Comparison of ENCODE assay signal across 28 cellular contexts in the genomic region with DNA sequence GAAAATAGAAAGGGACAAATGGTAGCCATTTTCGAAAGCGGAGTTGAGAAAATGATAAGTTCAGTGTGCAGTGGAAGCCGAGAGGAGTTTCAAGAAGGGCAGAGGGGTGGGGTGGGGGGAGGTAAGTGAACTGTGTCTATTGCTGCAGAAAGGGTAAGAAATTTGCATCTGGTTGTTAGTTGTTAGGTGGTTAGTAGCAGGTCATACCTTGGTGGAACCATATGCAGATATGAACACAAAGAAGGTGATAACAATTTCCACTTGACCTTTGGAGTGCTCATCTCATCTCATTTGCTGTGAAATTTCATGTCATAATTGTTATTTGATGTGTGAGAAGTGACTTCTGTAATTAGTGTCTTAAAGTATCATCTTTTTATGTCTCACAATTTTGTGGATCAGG.
DNase-seq lines count a peak whose midpoint lies in the region; ATAC-seq and TF ChIP-seq lines count a peak whose summit lies in the region.
"Had no signal": no experiment of that assay in that cellular context is flagged by ENCODE, and none has a peak within 500 bp of the region (broad histone marks: within the 10 kb centered on the region; RNA-seq: fewer than 3 reads in every experiment).

No MANE protein-coding gene starts in this region.

- peaks cover 28% of the 10 kb centered on the region for H3K4me1 ChIP-seq in left ventricle myocardium inferior
- H3K4me1 ChIP-seq in right atrium auricular region: peaks cover 0 to 18% of the 10 kb centered on the region in 2 donors
- H3K4me1 ChIP-seq in tibial artery: peaks cover 0 to 10% (median 6%) of the 10 kb centered on the region in 4 donors
- H3K4me1 ChIP-seq: body of pancreas had no signal

- peak overlapping the region; percentile 68 for H3K27ac ChIP-seq in left ventricle myocardium inferior (replicated peaks)
- no peak overlapping the region for H3K27ac ChIP-seq in right atrium auricular region
- H3K27ac ChIP-seq in tibial artery: no peak overlapping the region
- H3K27ac ChIP-seq: body of pancreas, esophagus muscularis mucosa, hepatocyte, ovary, suprapubic skin had no signal

- no peak overlapping the region for H3K4me3 ChIP-seq in left ventricle myocardium inferior
- no peak overlapping the region for H3K4me3 ChIP-seq in right atrium auricular region
- no peak overlapping the region for H3K4me3 ChIP-seq in tibial artery
- H3K4me3 ChIP-seq: body of pancreas, esophagus muscularis mucosa, hepatocyte, ovary, suprapubic skin had no signal

- peaks cover 3% of the 10 kb centered on the region in 2 donors for H3K9me3 Mint-ChIP-seq in stimulated activated naive B cell treated with anti-CD40 and anti-IgM and Interleukin-4, amounts not matched to agents 10 μg/mL and 1 μg/mL and 100 μg/mL, for 72 hours
- H3K9me3 Mint-ChIP-seq: activated CD8-positive, alpha-beta T cell treated with anti-CD3 and anti-CD28 coated beads for 36 hours; CD8-positive, alpha-beta T cell; immature natural killer cell; nephron had no signal

- intact Hi-C loops in left ventricle myocardium inferior (cut with micrococcal nuclease): loop anchor here (10.0 kb wide), 1 partner anchor 268 kb away; no protein-coding TSS in a partner anchor
- intact Hi-C loops in tibial artery (cut with DNase I; ENCODE audit: low total_unique reads): no loop called here

- H3K36me3 ChIP-seq in left ventricle myocardium inferior (no peaks in the 10 kb centered on the region), right atrium auricular region (no peaks in the 10 kb centered on the region), tibial artery (no peaks in the 10 kb centered on the region)
- H3K36me3 ChIP-seq: esophagus muscularis mucosa, ovary, suprapubic skin had no signal

- DNase-seq in left ventricle myocardium inferior (no peak), right atrium auricular region (ENCODE audit: low spot score) (no peak), tibial artery (no peak), erythroblast (lab: John Stamatoyannopoulos, UW) (no peak), kidney glomerular epithelial cell (lab: John Stamatoyannopoulos, UW) (no peak)
- DNase-seq in stimulated activated naive B cell treated with anti-CD40 and anti-IgM and Interleukin-4, amounts not matched to agents 10 μg/mL and 1 μg/mL and 100 μg/mL, for 72 hours: no peak
- DNase-seq: 8988T; activated CD8-positive, alpha-beta T cell treated with anti-CD3 and anti-CD28 coated beads for 36 hours; activated gamma-delta T cell; activated T-cell treated with anti-CD3 and anti-CD28 coated beads for 4 hours; body of pancreas; CD8-positive, alpha-beta T cell; effector memory CD4-positive, alpha-beta T cell; foreskin melanocyte; immature natural killer cell; left ventricle myocardium superior; NCI-H510A treated with DMSO at 0.1 percent for 48 hours; NK-92 treated with Interleukin-12 subunit alpha and Interleukin-12 subunit beta, amount 100 ng/mL, for 24 hours; ovary; SHP77 treated with DMSO at 0.1 percent for 48 hours had no signal

- H3K36me3 Mint-ChIP-seq in stimulated activated naive B cell treated with anti-CD40 and anti-IgM and Interleukin-4, amounts not matched to agents 10 μg/mL and 1 μg/mL and 100 μg/mL, for 72 hours: peaks cover 3 to 6% of the 10 kb centered on the region in 2 donors
- H3K36me3 Mint-ChIP-seq: CD8-positive, alpha-beta T cell had no signal

- no peak for TF ChIP-seq CTCF in left ventricle myocardium inferior (IDR thresholded peaks at IDR 0.05; ENCODE audit: borderline replicate concordance)
- no peak for TF ChIP-seq CTCF in right atrium auricular region (IDR thresholded peaks at IDR 0.05)
- no peak for TF ChIP-seq CTCF in tibial artery (IDR thresholded peaks at IDR 0.05)

- peaks cover 0 to 6% of the 10 kb centered on the region in 2 donors for H3K27me3 Mint-ChIP-seq in stimulated activated naive B cell treated with anti-CD40 and anti-IgM and Interleukin-4, amounts not matched to agents 10 μg/mL and 1 μg/mL and 100 μg/mL, for 72 hours

- TF ChIP-seq POLR2A in erythroblast (IDR thresholded peaks at IDR 0.05; ENCODE audit: low read length): no peak

- no peaks in the 10 kb centered on the region for H3K9me3 ChIP-seq in left ventricle myocardium inferior (replicated peaks)
- no peaks in the 10 kb centered on the region for H3K9me3 ChIP-seq in right atrium auricular region
- H3K9me3 ChIP-seq in tibial artery: no peaks in the 10 kb centered on the region
- H3K9me3 ChIP-seq: body of pancreas, esophagus muscularis mucosa, ovary, suprapubic skin had no signal

- ATAC-seq in GM21390 (IDR thresholded peaks at IDR 0.05; ENCODE audit: unreplicated experiment) (peak; percentile 43), HG03025 (IDR thresholded peaks at IDR 0.05; ENCODE audit: low FRiP score, unreplicated experiment) (peak; percentile 47)
- peak; percentile 79 to 84 for ATAC-seq in stimulated activated naive B cell treated with anti-CD40 and anti-IgM and Interleukin-4, amounts not matched to agents 10 μg/mL and 1 μg/mL and 100 μg/mL, for 72 hours (replicated peaks)
- ATAC-seq: activated CD4-positive, CD25-positive, alpha-beta regulatory T cell treated with anti-CD3 and anti-CD28 coated beads, Interleukin-2, amount 50 U/mL, for 24 hours; activated CD8-positive, alpha-beta T cell treated with anti-CD3 and anti-CD28 coated beads for 36 hours; body of pancreas; CD8-positive, alpha-beta T cell; left ventricle myocardium superior; Panc1 had no signal

- H3K27me3 ChIP-seq in left ventricle myocardium inferior (ENCODE audit: low read depth) (no peaks in the 10 kb centered on the region), right atrium auricular region (no peaks in the 10 kb centered on the region), tibial artery (no peaks in the 10 kb centered on the region)
- H3K27me3 ChIP-seq: body of pancreas, esophagus muscularis mucosa, hepatocyte, ovary, suprapubic skin had no signal

- H3K27ac Mint-ChIP-seq in stimulated activated naive B cell treated with anti-CD40 and anti-IgM and Interleukin-4, amounts not matched to agents 10 μg/mL and 1 μg/mL and 100 μg/mL, for 72 hours: peak overlapping the region; percentile 82
- H3K27ac Mint-ChIP-seq: activated CD8-positive, alpha-beta T cell treated with anti-CD3 and anti-CD28 coated beads for 36 hours; CD8-positive, alpha-beta T cell; immature natural killer cell; nephron had no signal

- H3K4me1 Mint-ChIP-seq in stimulated activated naive B cell treated with anti-CD40 and anti-IgM and Interleukin-4, amounts not matched to agents 10 μg/mL and 1 μg/mL and 100 μg/mL, for 72 hours: peaks cover 66 to 79% of the 10 kb centered on the region in 2 donors

- H3K4me3 Mint-ChIP-seq in stimulated activated naive B cell treated with anti-CD40 and anti-IgM and Interleukin-4, amounts not matched to agents 10 μg/mL and 1 μg/mL and 100 μg/mL, for 72 hours: peak overlapping the region; percentile 9 to 34
- H3K4me3 Mint-ChIP-seq: activated CD8-positive, alpha-beta T cell treated with anti-CD3 and anti-CD28 coated beads for 36 hours; CD8-positive, alpha-beta T cell; immature natural killer cell; nephron had no signal
